ENCODE assay signal across 1 cellular context in the genomic region with DNA sequence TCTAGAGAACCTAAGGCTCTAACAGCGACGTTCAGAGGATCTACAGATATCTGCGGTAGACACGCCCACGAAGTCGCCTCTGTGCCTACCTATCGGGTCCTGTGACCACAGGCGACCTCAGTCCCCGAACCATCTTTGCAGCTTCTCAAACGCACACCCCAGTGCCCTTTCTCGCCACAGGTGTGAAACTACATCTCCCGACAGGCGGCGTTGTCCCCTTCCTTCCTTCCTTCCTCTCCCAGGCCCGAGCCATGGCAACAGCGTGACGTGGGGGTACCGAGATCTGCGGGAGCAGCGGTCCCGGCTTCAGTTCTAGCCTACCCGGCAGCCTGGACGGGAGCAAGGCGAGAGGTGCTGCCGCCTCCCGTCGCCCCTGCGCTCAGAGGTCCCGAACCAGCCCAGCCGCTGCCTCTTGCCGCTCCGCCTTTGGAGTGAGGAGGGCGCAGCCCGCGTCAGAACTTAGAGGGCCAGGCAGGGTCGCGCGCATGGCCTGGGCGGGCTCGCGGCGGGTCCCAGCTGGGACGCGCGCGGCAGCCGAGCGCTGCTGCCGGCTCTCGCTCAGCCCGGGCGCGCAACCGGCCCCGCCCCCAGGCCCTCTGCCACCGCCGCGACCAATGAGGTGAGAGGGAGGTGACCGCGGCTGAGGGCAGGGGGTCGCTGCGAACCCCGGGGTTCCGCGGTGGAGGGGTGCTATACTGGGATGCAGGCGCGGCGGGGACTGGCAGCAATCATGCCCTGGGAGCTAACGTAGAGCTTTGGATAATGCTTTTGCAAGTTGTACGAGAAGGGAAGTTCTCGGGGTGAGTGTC.
TF ChIP-seq lines count a peak whose summit lies in the region.

A gene (plus strand): TSS at position 309 of the 809 bp plus-strand sequence. CDS start 177 bp downstream, at position 486.

TF ChIP-seq in HCT116, 20 proteins besides CTCF, POLR2A, EP300 and RAD21 (continued from another document):
- TF ChIP-seq, protein P1, sequence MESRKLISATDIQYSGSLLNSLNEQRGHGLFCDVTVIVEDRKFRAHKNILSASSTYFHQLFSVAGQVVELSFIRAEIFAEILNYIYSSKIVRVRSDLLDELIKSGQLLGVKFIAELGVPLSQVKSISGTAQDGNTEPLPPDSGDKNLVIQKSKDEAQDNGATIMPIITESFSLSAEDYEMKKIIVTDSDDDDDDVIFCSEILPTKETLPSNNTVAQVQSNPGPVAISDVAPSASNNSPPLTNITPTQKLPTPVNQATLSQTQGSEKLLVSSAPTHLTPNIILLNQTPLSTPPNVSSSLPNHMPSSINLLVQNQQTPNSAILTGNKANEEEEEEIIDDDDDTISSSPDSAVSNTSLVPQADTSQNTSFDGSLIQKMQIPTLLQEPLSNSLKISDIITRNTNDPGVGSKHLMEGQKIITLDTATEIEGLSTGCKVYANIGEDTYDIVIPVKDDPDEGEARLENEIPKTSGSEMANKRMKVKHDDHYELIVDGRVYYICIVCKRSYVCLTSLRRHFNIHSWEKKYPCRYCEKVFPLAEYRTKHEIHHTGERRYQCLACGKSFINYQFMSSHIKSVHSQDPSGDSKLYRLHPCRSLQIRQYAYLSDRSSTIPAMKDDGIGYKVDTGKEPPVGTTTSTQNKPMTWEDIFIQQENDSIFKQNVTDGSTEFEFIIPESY (IDR thresholded peaks at IDR 0.05; ENCODE audit: extremely low read depth, insufficient replicate concordance, low read length): no peak
- peak; percentile 77; the same call in 1 of the 2 replicates for TF ChIP-seq CBX3 (IDR thresholded peaks at IDR 0.05; ENCODE audit: low read depth)
- TF ChIP-seq, protein P2, sequence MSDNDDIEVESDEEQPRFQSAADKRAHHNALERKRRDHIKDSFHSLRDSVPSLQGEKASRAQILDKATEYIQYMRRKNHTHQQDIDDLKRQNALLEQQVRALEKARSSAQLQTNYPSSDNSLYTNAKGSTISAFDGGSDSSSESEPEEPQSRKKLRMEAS (IDR thresholded peaks at IDR 0.05): peak; percentile 72
TF ChIP-seq in HCT116: peak in this region for 7.
